Comparison of ENCODE assay signal across 8 cellular contexts in the genomic region with DNA sequence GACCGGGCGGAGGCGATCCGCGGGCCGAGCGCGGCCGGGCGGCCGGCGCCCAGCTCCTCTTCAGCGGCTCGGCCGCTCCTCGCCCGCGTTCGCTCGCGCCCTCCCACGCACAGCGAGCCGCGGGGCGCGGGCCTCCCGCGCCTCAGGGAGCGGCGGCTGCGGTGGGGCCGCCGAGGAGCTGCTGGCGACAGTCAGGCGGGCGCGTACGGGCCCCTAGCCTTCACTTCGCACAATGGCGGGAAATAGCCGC. TPM values are rescaled to one million over a fixed set of nuclear protein-coding genes. Genes with fewer than 3 reads are reported as not detected.
DNase-seq lines count a peak whose midpoint lies in the region; ATAC-seq lines count a peak whose summit lies in the region.

A gene with protein sequence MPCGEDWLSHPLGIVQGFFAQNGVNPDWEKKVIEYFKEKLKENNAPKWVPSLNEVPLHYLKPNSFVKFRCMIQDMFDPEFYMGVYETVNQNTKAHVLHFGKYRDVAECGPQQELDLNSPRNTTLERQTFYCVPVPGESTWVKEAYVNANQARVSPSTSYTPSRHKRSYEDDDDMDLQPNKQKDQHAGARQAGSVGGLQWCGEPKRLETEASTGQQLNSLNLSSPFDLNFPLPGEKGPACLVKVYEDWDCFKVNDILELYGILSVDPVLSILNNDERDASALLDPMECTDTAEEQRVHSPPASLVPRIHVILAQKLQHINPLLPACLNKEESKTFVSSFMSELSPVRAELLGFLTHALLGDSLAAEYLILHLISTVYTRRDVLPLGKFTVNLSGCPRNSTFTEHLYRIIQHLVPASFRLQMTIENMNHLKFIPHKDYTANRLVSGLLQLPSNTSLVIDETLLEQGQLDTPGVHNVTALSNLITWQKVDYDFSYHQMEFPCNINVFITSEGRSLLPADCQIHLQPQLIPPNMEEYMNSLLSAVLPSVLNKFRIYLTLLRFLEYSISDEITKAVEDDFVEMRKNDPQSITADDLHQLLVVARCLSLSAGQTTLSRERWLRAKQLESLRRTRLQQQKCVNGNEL (minus strand): TSS at position 234 of the 250 bp plus-strand sequence. CDS start 259 bp downstream, outside the sequence.

- H3K9me3 Mint-ChIP-seq in activated T-helper 17 cell treated with anti-CD3 and anti-CD28 coated beads, Interleukin-2, amount 50 U/mL, for 72 hours = no peaks in the 10 kb centered on the region

- H3K27ac Mint-ChIP-seq in activated T-helper 17 cell treated with anti-CD3 and anti-CD28 coated beads, Interleukin-2, amount 50 U/mL, for 72 hours = peak within 1 kb of the TSS; percentile 92

- H3K4me3 ChIP-seq in skeletal muscle cell (ENCODE audit: low read depth, low read length) = peak within 1 kb of the TSS; percentile 88

- DNase-seq in G401 (ENCODE audit: low spot score) (no peak), left ventricle myocardium superior (no peak), skeletal muscle cell (ENCODE audit: low read depth) (no peak), HuH-7.5 (ENCODE audit: low spot score) (no peak), hippocampal formation (lab: John Stamatoyannopoulos, UW) (no peak), HK-2 (ENCODE audit: unreplicated experiment) (no peak)

- H3K4me3 Mint-ChIP-seq in activated T-helper 17 cell treated with anti-CD3 and anti-CD28 coated beads, Interleukin-2, amount 50 U/mL, for 72 hours = peak within 1 kb of the TSS; percentile 97

- peak; percentile 22 for ATAC-seq in HG02610 (IDR thresholded peaks at IDR 0.05; ENCODE audit: unreplicated experiment)
- ATAC-seq in activated T-helper 17 cell treated with anti-CD3 and anti-CD28 coated beads, Interleukin-2, amount 50 U/mL, for 72 hours (replicated peaks) = no peak
- ATAC-seq in left ventricle myocardium superior = no peak

- intact Hi-C loops in left ventricle myocardium superior (cut with micrococcal nuclease) = no loop called here

- peaks cover 26% of the 10 kb centered on the region for H3K36me3 Mint-ChIP-seq in activated T-helper 17 cell treated with anti-CD3 and anti-CD28 coated beads, Interleukin-2, amount 50 U/mL, for 72 hours (ENCODE audit: low read depth)

- no peaks in the 10 kb centered on the region for H3K27me3 Mint-ChIP-seq in activated T-helper 17 cell treated with anti-CD3 and anti-CD28 coated beads, Interleukin-2, amount 50 U/mL, for 72 hours

- peaks cover 29% of the 10 kb centered on the region for H3K4me1 Mint-ChIP-seq in activated T-helper 17 cell treated with anti-CD3 and anti-CD28 coated beads, Interleukin-2, amount 50 U/mL, for 72 hours

- in situ Hi-C loops in G401 (cut with HindIII; ENCODE audit: low sequenced_read_pairs) = no loop called here

RNA-seq across cellular contexts. Expression of the gene that starts here (rescaled TPM):
- total RNA-seq in G401 (2014; rRNA removed; shearing (Covaris generic)) = 31.4 and 38.1 TPM in 2 replicates
- total RNA-seq in activated T-helper 17 cell treated with anti-CD3 and anti-CD28 coated beads, Interleukin-2, amount 50 U/mL, for 72 hours = 10 to 100 TPM; 61.2 to 98.8 TPM
- 29.0 TPM for total RNA-seq in left ventricle myocardium superior
